In genomic region chr4:169756971-169757574, GRCh38 we compare ENCODE assay signal across 8 cellular contexts. TPM values are rescaled to one million over a fixed set of nuclear protein-coding genes. Genes with fewer than 3 reads are reported as not detected.
DNase-seq lines count a peak whose midpoint lies in the region; TF ChIP-seq lines count a peak whose summit lies in the region.

No MANE protein-coding gene starts in this region.

- intact Hi-C loops in colonic mucosa (cut with DNase I): loop anchor here (10.0 kb wide), 1 partner anchor 142 kb away; the partner anchor contains the start of gene NEK1

- H3K4me1 ChIP-seq in colonic mucosa: peaks cover 8% of the 10 kb centered on the region
- peaks cover 11% of the 10 kb centered on the region for H3K4me1 ChIP-seq in mucosa of stomach (ENCODE audit: control insufficient read depth, insufficient read depth, low read length)

- DNase-seq in GM12865 (ENCODE audit: low read depth) (peak; percentile 18), H7 (no peak), NB4 (ENCODE audit: low read depth) (peak; percentile 14), colonic mucosa (no peak), COLO668 (lab: John Stamatoyannopoulos, UW; ENCODE audit: unreplicated experiment) (no peak), inferior parietal cortex (ENCODE audit: extremely low spot score) (no peak), NCI-H1436 treated with DMSO at 0.1 percent for 48 hours (lab: John Stamatoyannopoulos, UW) (no peak)

- H3K9ac ChIP-seq in colonic mucosa (ENCODE audit: low read depth in 2 of 2, low read length in 2 of 2) (peak overlapping the region; percentile 82 to 84), mucosa of stomach (ENCODE audit: low read length) (peak overlapping the region; percentile 77)

- H3K27me3 ChIP-seq in H7 (ENCODE audit: control insufficient read depth, insufficient read depth, low read length): no peaks in the 10 kb centered on the region; the same call in 1 of the 2 replicates
- H3K27me3 ChIP-seq in colonic mucosa: no peaks in the 10 kb centered on the region
- H3K27me3 ChIP-seq in mucosa of stomach (ENCODE audit: control insufficient read depth, insufficient read depth, low read length): no peaks in the 10 kb centered on the region

- H3K36me3 ChIP-seq in H7 (replicated peaks; ENCODE audit: control insufficient read depth, insufficient read depth, low read length) (no peaks in the 10 kb centered on the region), colonic mucosa (no peaks in the 10 kb centered on the region), mucosa of stomach (ENCODE audit: control insufficient read depth, insufficient read depth, low read length) (no peaks in the 10 kb centered on the region)

- no peak for TF ChIP-seq POLR2A in NB4 (IDR thresholded peaks at IDR 0.05; ENCODE audit: extremely low read depth, insufficient read length)

- peak overlapping the region; percentile 66 for H3K27ac ChIP-seq in colonic mucosa

- H3K9me3 ChIP-seq in colonic mucosa (no peaks in the 10 kb centered on the region), mucosa of stomach (ENCODE audit: control insufficient read depth, low read length) (no peaks in the 10 kb centered on the region)

- H3K4me3 ChIP-seq in GM12865 (ENCODE audit: low read depth, low read length): peak overlapping the region; percentile 80
- peak overlapping the region; percentile 92 for H3K4me3 ChIP-seq in H7 (ENCODE audit: insufficient read depth, low read depth, low read length)
- H3K4me3 ChIP-seq in NB4 (ENCODE audit: low read depth, low read length): peak overlapping the region; percentile 92
- peak overlapping the region; percentile 66 for H3K4me3 ChIP-seq in colonic mucosa
- peak overlapping the region; percentile 79 for H3K4me3 ChIP-seq in mucosa of stomach (ENCODE audit: low read length)

- TF ChIP-seq CTCF in GM12865 (IDR thresholded peaks at IDR 0.05; ENCODE audit: insufficient read depth, low read depth, low read length, missing control alignments) (no peak), NB4 (IDR thresholded peaks at IDR 0.05; ENCODE audit: low read depth, low read length) (no peak), colonic mucosa (IDR thresholded peaks at IDR 0.05) (no peak)

RNA-seq across cellular contexts. Expression of gene HPF1, which starts 0.7 kb away (rescaled TPM):
- 31.9 and 33.8 TPM in 2 replicates for total RNA-seq in H7 (2014; rRNA removed; shearing (Covaris generic))
- total RNA-seq in colonic mucosa: 10 to 100 TPM; 11.7 to 23.6 TPM

Comparison
In these comparisons a context has a peak if more than half of its experiments do, and no peak if none do; other contexts are left out.
1. DNase-seq: peak in GM12865 (single experiment) and NB4 (single experiment); none in H7 (single experiment), colonic mucosa (single experiment), COLO668 (single experiment), inferior parietal cortex (single experiment) and NCI-H1436 treated with DMSO at 0.1 percent for 48 hours (single experiment).
2. Peak in every context shown above with its lines, with median percentiles within 50 percentile points of each other: H3K4me3 ChIP-seq.